In the genomic region with DNA sequence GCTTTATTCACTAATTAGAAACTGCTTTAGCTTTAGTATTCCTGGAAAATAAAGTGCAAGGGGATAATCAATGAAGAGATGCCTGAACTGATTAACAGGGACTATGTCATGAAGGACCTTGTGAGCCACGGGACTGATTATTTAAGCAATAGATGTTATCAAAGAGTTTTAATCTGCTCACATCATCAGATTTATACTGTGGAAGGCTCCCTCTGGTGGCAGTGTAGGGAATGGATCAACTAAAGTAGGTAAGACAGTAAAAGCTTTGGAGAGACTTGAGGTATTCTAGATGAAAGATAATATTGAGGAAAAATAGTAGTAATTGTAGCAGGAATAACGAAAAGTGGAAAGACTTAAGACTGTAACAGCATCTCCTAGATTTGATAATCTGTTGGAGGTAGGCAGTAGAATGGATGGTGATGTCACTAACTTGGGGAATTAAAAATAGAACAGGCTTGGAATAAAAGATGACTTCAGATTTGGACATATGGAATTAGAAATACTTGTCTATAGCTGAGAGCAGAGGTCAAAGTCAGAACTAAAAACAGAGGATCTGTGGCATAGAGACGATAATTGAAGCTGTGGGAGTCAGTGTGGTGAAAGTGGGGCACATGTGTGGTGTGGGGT, we compare ENCODE assay signal across 8 cellular contexts.
DNase-seq lines count a peak whose midpoint lies in the region; ATAC-seq and TF ChIP-seq lines count a peak whose summit lies in the region.

No MANE protein-coding gene starts in this region.

- H3K27me3 ChIP-seq in GM23338 (ENCODE audit: insufficient read depth) (no peaks in the 10 kb centered on the region), upper lobe of left lung (no peaks in the 10 kb centered on the region)

- 0 out of 2 replicates have a peak, but pooled peaks cover 3% of the 10 kb centered on the region for H3K9me2 ChIP-seq in GM23338 (ENCODE audit: insufficient read depth)

- TF ChIP-seq CTCF in GM23338 (conservative IDR thresholded peaks at IDR 0.05; ENCODE audit: low read depth in 2 of 2) (peak; percentile 74 to 98), upper lobe of left lung (IDR thresholded peaks at IDR 0.05) (peak; percentile 17 to 57 (median 38))

- no peaks in the 10 kb centered on the region for H3K27me3 Mint-ChIP-seq in GM23338 (ENCODE audit: insufficient read depth, low read depth, poor library complexity)
- H3K27me3 Mint-ChIP-seq in activated naive CD8-positive, alpha-beta T cell treated with anti-CD3 and anti-CD28 coated beads for 36 hours, result no peaks in the 10 kb centered on the region

- no peaks in the 10 kb centered on the region for H3F3A ChIP-seq in GM23338 (replicated peaks; ENCODE audit: low read depth)

- H3K36me3 ChIP-seq in GM23338 (ENCODE audit: insufficient read depth) (no peaks in the 10 kb centered on the region), upper lobe of left lung (no peaks in the 10 kb centered on the region)

- no peaks in the 10 kb centered on the region; the same call in 1 of the 2 replicates for H3K4me1 ChIP-seq in GM23338 (ENCODE audit: insufficient read depth)
- H3K4me1 ChIP-seq in upper lobe of left lung, result no peaks in the 10 kb centered on the region

- H3K27ac Mint-ChIP-seq in GM23338, result no peak overlapping the region
- no peak overlapping the region for H3K27ac Mint-ChIP-seq in activated naive CD8-positive, alpha-beta T cell treated with anti-CD3 and anti-CD28 coated beads for 36 hours

- H2AFZ ChIP-seq in GM23338, result 0 out of 2 replicates have a peak overlapping the region, but pooled peaks have one; percentile 14

- TF ChIP-seq POLR2A in upper lobe of left lung (IDR thresholded peaks at IDR 0.05), result no peak

- H3K9me3 ChIP-seq in upper lobe of left lung, result no peaks in the 10 kb centered on the region

- no peaks in the 10 kb centered on the region for H3K79me2 ChIP-seq in GM23338 (replicated peaks; ENCODE audit: insufficient read depth)

- no peaks in the 10 kb centered on the region for H3K4me1 Mint-ChIP-seq in GM23338
- H3K4me1 Mint-ChIP-seq in activated naive CD8-positive, alpha-beta T cell treated with anti-CD3 and anti-CD28 coated beads for 36 hours, result no peaks in the 10 kb centered on the region

- DNase-seq in activated CD4-positive, alpha-beta T cell treated with anti-CD3 and anti-CD28 coated beads for 48 hours, result peak; percentile 47
- DNase-seq in activated CD4-positive, alpha-beta T cell treated with anti-CD3 and anti-CD28 coated beads for 1 hour, result no peak
- peak; percentile 82 for DNase-seq in GM23338 (ENCODE audit: low spot score)
- DNase-seq in NCI-H1694 treated with DMSO at 0.1 percent for 48 hours (lab: John Stamatoyannopoulos, UW), result peak; percentile 41
- DNase-seq in activated naive CD8-positive, alpha-beta T cell treated with anti-CD3 and anti-CD28 coated beads for 36 hours, result peak; percentile 4
- DNase-seq in kidney glomerular epithelial cell (lab: John Stamatoyannopoulos, UW), result peak; percentile 52
- DNase-seq in upper lobe of left lung, result no peak

- WGBS in upper lobe of left lung, 2 donors, result 24 to 31% methylated on average over 3 of the region's 3 CpGs

- ATAC-seq in GM23338 (peak; percentile 61), upper lobe of left lung (ENCODE audit: low FRiP score in 2 of 2) (no peak), GM21528 (IDR thresholded peaks at IDR 0.05; ENCODE audit: low FRiP score, unreplicated experiment) (no peak)

- no peak overlapping the region for H3K4me3 Mint-ChIP-seq in GM23338
- no peak overlapping the region for H3K4me3 Mint-ChIP-seq in activated naive CD8-positive, alpha-beta T cell treated with anti-CD3 and anti-CD28 coated beads for 36 hours

- H3K36me3 Mint-ChIP-seq in GM23338 (ENCODE audit: low read depth), result no peaks in the 10 kb centered on the region
- H3K36me3 Mint-ChIP-seq in activated naive CD8-positive, alpha-beta T cell treated with anti-CD3 and anti-CD28 coated beads for 36 hours, result no peaks in the 10 kb centered on the region

- H3K27ac ChIP-seq in GM23338 (ENCODE audit: low read depth) (no peak overlapping the region), upper lobe of left lung (no peak overlapping the region)

- no peaks in the 10 kb centered on the region for H4K20me1 ChIP-seq in GM23338 (replicated peaks; ENCODE audit: insufficient read depth)

- H3K4me3 ChIP-seq in GM23338 (no peak overlapping the region), upper lobe of left lung (no peak overlapping the region)

- TF ChIP-seq EP300 in upper lobe of left lung (IDR thresholded peaks at IDR 0.05), result no peak

- H3K9me3 Mint-ChIP-seq in GM23338, result no peaks in the 10 kb centered on the region
- H3K9me3 Mint-ChIP-seq in activated naive CD8-positive, alpha-beta T cell treated with anti-CD3 and anti-CD28 coated beads for 36 hours, result no peaks in the 10 kb centered on the region

- H3K4me2 ChIP-seq in GM23338, result no peak overlapping the region

TF ChIP-seq in GM23338, 12 proteins besides CTCF, POLR2A, EP300 and RAD21:
- TF ChIP-seq JUNB (IDR thresholded peaks at IDR 0.05; ENCODE audit: unreplicated experiment) (no peak), CREB1 (CRISPR knock-in tag; IDR thresholded peaks at IDR 0.05; ENCODE audit: low read depth) (no peak)
TF ChIP-seq in GM23338: peak in this region for 0.

Comparison
In these comparisons a context has a peak if more than half of its experiments do, and no peak if none do; other contexts are left out.
1. DNase-seq: peak in activated CD4-positive, alpha-beta T cell treated with anti-CD3 and anti-CD28 coated beads for 48 hours (single experiment), GM23338 (single experiment), NCI-H1694 treated with DMSO at 0.1 percent for 48 hours (single experiment), activated naive CD8-positive, alpha-beta T cell treated with anti-CD3 and anti-CD28 coated beads for 36 hours (single experiment) and kidney glomerular epithelial cell (single experiment); none in activated CD4-positive, alpha-beta T cell treated with anti-CD3 and anti-CD28 coated beads for 1 hour (single experiment) and upper lobe of left lung (0 of 2).